ENCODE assay signal across 8 cellular contexts in the genomic region with DNA sequence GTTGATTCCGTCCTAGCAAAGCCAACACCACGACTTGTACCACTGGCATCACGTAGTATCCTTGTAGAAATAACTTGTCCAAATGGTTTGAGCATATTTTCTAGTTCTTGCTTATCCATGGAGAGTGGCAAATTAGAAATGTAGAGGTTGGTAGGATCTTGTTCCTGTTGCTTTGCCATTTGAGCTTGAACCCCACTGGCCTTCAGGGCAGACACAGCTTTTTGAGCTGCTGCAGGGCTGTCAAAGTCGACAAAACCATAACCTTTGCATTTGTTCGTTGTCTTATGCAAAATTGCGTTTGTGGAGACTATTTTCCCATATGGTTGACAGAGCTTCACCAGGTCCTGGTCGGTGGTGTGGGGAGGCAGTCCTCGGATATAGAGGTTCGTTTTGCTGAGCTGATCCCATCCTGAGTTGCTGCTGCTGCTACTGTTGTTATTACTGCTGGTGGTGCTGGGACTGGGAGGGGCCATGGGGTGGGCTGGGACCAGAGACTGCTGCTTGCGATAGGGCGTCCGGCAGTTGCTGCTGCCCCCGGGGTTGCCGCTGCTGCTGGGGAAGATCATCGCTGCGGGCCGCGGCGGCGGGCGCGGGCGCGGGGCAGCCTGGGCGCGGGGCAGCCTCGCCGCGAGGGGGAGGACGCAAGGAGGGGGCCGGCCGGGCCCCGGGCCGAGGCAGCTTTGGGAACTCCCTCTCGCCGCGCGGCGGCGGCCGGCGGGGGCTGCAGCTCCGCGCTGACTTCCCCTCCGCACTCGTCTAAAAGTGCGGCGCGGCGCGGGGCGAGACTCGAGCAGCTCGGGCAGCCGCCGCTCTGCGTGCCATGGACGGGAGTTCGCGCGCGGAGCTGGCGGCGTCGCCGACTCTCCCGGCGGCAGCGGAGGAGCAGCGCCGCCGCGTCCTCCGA. TPM values are rescaled to one million over a fixed set of nuclear protein-coding genes. Genes with fewer than 3 reads are reported as not detected.
DNase-seq lines count a peak whose midpoint lies in the region; ATAC-seq and TF ChIP-seq lines count a peak whose summit lies in the region.
"Not testable (repeated sequence)": the region's sequence is repeated elsewhere in the genome, so short reads cannot be mapped to it uniquely, and the experiment has no call there.

No MANE protein-coding gene starts in this region.

- in situ Hi-C loops in ACHN (cut with HindIII; ENCODE audit: low pct_ligation_motif_present, low pct_unique_long_range_greater_than_20kb, low sequenced_read_pairs): not testable (repeated sequence)

- DNase-seq in ACHN (peak; percentile 52), NCI-H2227 (lab: John Stamatoyannopoulos, UW; ENCODE audit: unreplicated experiment) (peak; percentile 58), iPS-NIHi11 (ENCODE audit: low spot score) (peak; percentile 85), sciatic nerve (ENCODE audit: low spot score) (peak; percentile 73)
- peak; percentile 15 for DNase-seq in activated CD4-positive, alpha-beta T cell treated with anti-CD3 and anti-CD28 coated beads, Interleukin-2, amount 50 U/mL, for 1 hour
- DNase-seq in chondrocyte (ENCODE audit: low spot score): not testable (repeated sequence)

- TF ChIP-seq CTCF in chondrocyte (IDR thresholded peaks at IDR 0.05): not testable (repeated sequence)

- H3K4me1 Mint-ChIP-seq in chondrocyte (ENCODE audit: low read depth): not testable (repeated sequence)

- H3K27me3 Mint-ChIP-seq in chondrocyte (ENCODE audit: low read depth): not testable (repeated sequence)

- intact Hi-C loops in sciatic nerve (cut with DNase I): not testable (repeated sequence)

- H3K27ac Mint-ChIP-seq in chondrocyte (ENCODE audit: unreplicated experiment): not testable (repeated sequence)

- ATAC-seq in GM19023 (IDR thresholded peaks at IDR 0.05; ENCODE audit: unreplicated experiment) (peak; percentile 42), HG03039 (IDR thresholded peaks at IDR 0.05; ENCODE audit: unreplicated experiment) (peak; percentile 35), sciatic nerve (peak; percentile 81)

- not testable (repeated sequence) for H3K9me3 Mint-ChIP-seq in chondrocyte (ENCODE audit: low read depth)

- not testable (repeated sequence) for H3K36me3 Mint-ChIP-seq in chondrocyte (ENCODE audit: low read depth)

- H3K4me3 Mint-ChIP-seq in chondrocyte (ENCODE audit: unreplicated experiment): peak overlapping the region; percentile 71

RNA-seq across cellular contexts. Expression of gene IRAK3, which starts 46.0 kb away (rescaled TPM):
- total RNA-seq in chondrocyte: 0.97 to 2.0 TPM (median 1.9 TPM) in 3 replicates
- 19.3 TPM for total RNA-seq in sciatic nerve
